ENCODE assay signal across 2 cellular contexts in the genomic region with DNA sequence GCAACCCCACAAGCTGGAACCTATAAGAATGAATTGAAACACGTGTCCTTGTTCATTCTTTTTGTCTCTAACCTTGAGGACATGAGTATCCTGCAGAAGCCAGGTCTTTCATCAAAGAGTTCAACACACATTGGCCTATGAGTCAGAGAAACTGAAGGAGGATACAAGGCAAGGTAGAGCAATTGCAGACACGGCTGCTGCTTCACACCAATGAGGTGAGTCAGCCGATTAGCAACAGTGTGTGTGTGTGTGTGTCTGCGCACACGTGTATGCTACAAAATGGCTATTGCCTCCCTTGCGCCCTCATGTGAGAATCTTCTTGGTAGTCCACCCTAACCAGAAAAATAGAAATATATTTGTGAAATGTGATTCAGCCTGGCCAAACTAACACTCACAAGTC.
TF ChIP-seq lines count a peak whose summit lies in the region.

No MANE protein-coding gene starts in this region.

TF ChIP-seq in HCT116, 20 proteins besides CTCF, POLR2A, EP300 and RAD21:
- TF ChIP-seq TCF7L2 (IDR thresholded peaks at IDR 0.05; ENCODE audit: borderline replicate concordance, extremely low read depth, insufficient read depth, insufficient read length) = peak; percentile 69
- TF ChIP-seq YY1 (IDR thresholded peaks at IDR 0.05; ENCODE audit: extremely low read depth, insufficient replicate concordance, low read depth, low read length) = no peak

TF ChIP-seq in H1, 55 proteins besides CTCF, POLR2A, EP300 and RAD21:
- TF ChIP-seq PHF8 (conservative IDR thresholded peaks at IDR 0.05; ENCODE audit: low read depth, low read length) (no peak), POLR2AphosphoS5 (IDR thresholded peaks at IDR 0.05; ENCODE audit: low read depth, low read length) (no peak), HDAC2 (IDR thresholded peaks at IDR 0.05; ENCODE audit: borderline replicate concordance in 1 of 2, low read depth in 2 of 2, low read length in 2 of 2) (no peak), HDAC6 (IDR thresholded peaks at IDR 0.05; ENCODE audit: low read depth, low read length) (no peak), GTF2F1 (IDR thresholded peaks at IDR 0.05; ENCODE audit: borderline replicate concordance, low read depth, low read length) (no peak), JUND (IDR thresholded peaks at IDR 0.05; ENCODE audit: low read length) (no peak), ZNF274 (IDR thresholded peaks at IDR 0.05; ENCODE audit: borderline replicate concordance, extremely low read depth, low read length) (no peak), CEBPB (IDR thresholded peaks at IDR 0.05; ENCODE audit: low read depth, low read length) (no peak), NANOG (IDR thresholded peaks at IDR 0.05; ENCODE audit: insufficient read depth, low read depth, low read length, poor library complexity, severe bottlenecking) (no peak), KDM4A (IDR thresholded peaks at IDR 0.05; ENCODE audit: low read depth, low read length, severe bottlenecking) (no peak), SP4 (IDR thresholded peaks at IDR 0.05; ENCODE audit: low read length) (no peak), JUN (IDR thresholded peaks at IDR 0.05; ENCODE audit: low read depth, low read length) (no peak), TEAD4 (IDR thresholded peaks at IDR 0.05; ENCODE audit: low read depth, low read length) (no peak), EZH2 (IDR thresholded peaks at IDR 0.05; ENCODE audit: low read depth, low read length, severe bottlenecking) (no peak), SRF (IDR thresholded peaks at IDR 0.05; ENCODE audit: low read depth, low read length) (no peak), SIX5 (IDR thresholded peaks at IDR 0.05; ENCODE audit: low read depth, low read length) (no peak)
- TF ChIP-seq, protein P1, sequence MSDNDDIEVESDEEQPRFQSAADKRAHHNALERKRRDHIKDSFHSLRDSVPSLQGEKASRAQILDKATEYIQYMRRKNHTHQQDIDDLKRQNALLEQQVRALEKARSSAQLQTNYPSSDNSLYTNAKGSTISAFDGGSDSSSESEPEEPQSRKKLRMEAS (IDR thresholded peaks at IDR 0.05) = no peak
- TF ChIP-seq, protein P2, sequence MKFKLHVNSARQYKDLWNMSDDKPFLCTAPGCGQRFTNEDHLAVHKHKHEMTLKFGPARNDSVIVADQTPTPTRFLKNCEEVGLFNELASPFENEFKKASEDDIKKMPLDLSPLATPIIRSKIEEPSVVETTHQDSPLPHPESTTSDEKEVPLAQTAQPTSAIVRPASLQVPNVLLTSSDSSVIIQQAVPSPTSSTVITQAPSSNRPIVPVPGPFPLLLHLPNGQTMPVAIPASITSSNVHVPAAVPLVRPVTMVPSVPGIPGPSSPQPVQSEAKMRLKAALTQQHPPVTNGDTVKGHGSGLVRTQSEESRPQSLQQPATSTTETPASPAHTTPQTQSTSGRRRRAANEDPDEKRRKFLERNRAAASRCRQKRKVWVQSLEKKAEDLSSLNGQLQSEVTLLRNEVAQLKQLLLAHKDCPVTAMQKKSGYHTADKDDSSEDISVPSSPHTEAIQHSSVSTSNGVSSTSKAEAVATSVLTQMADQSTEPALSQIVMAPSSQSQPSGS (IDR thresholded peaks at IDR 0.05; ENCODE audit: low read length) = no peak
